ENCODE assay signal across 8 cellular contexts in genomic region chr4:62709618-62710252, GRCh38.
A peak's percentile ranks its signal among the peaks of the same experiment; 100 is the strongest.
DNase-seq lines count a peak whose midpoint lies in the region; ATAC-seq, FAIRE-seq and TF ChIP-seq lines count a peak whose summit lies in the region.

No MANE protein-coding gene starts in this region.

- no peak for TF ChIP-seq POLR2A in sigmoid colon (IDR thresholded peaks at IDR 0.05)

- WGBS in sigmoid colon, 2 donors = 44 to 50% methylated on average over 3 of the region's 3 CpGs

- H3K27ac ChIP-seq in lower lobe of right lung (no peak overlapping the region), sigmoid colon (no peak overlapping the region)

- no peak for TF ChIP-seq EP300 in sigmoid colon (IDR thresholded peaks at IDR 0.05)

- no peaks in the 10 kb centered on the region for H3K36me3 Mint-ChIP-seq in activated naive CD4-positive, alpha-beta T cell treated with anti-CD3 and anti-CD28 coated beads, Interleukin-2, amount 10 ng/mL, durations not matched to agents 7 days and 5 days
- no peaks in the 10 kb centered on the region for H3K36me3 Mint-ChIP-seq in natural killer cell treated with Interleukin-12 subunit alpha and Interleukin-12 subunit beta and Interleukin-15 and Interleukin-18, amount 100 ng/mL, for 72 hours

- H3K9me3 ChIP-seq in lower lobe of right lung (no peaks in the 10 kb centered on the region), sigmoid colon (no peaks in the 10 kb centered on the region)

- peaks cover 2% of the 10 kb centered on the region for H3K9me3 Mint-ChIP-seq in activated naive CD4-positive, alpha-beta T cell treated with anti-CD3 and anti-CD28 coated beads, Interleukin-2, amount 10 ng/mL, durations not matched to agents 7 days and 5 days
- peaks cover 4% of the 10 kb centered on the region for H3K9me3 Mint-ChIP-seq in natural killer cell treated with Interleukin-12 subunit alpha and Interleukin-12 subunit beta and Interleukin-15 and Interleukin-18, amount 100 ng/mL, for 72 hours

- no peaks in the 10 kb centered on the region for H3K4me1 Mint-ChIP-seq in activated naive CD4-positive, alpha-beta T cell treated with anti-CD3 and anti-CD28 coated beads, Interleukin-2, amount 10 ng/mL, durations not matched to agents 7 days and 5 days
- no peaks in the 10 kb centered on the region for H3K4me1 Mint-ChIP-seq in natural killer cell treated with Interleukin-12 subunit alpha and Interleukin-12 subunit beta and Interleukin-15 and Interleukin-18, amount 100 ng/mL, for 72 hours (ENCODE audit: low read depth in 2 of 2)

- CTCF ChIA-PET in activated naive CD4-positive, alpha-beta T cell treated with anti-CD3 and anti-CD28 coated beads, Interleukin-2, amount 10 ng/mL, durations not matched to agents 7 days and 5 days (lab: Charles Lee) = interaction anchor here (0.6 kb wide), 1 partner anchor 251 kb away, joined by 3 read pairs; no protein-coding TSS in a partner anchor

- H3K27me3 ChIP-seq in bronchial epithelial cell (ENCODE audit: control insufficient read depth, insufficient read depth, low read length) (no peaks in the 10 kb centered on the region), lower lobe of right lung (ENCODE audit: low read depth) (no peaks in the 10 kb centered on the region), sigmoid colon (no peaks in the 10 kb centered on the region)

- no peak overlapping the region for H3K4me3 Mint-ChIP-seq in activated naive CD4-positive, alpha-beta T cell treated with anti-CD3 and anti-CD28 coated beads, Interleukin-2, amount 10 ng/mL, durations not matched to agents 7 days and 5 days
- H3K4me3 Mint-ChIP-seq in natural killer cell treated with Interleukin-12 subunit alpha and Interleukin-12 subunit beta and Interleukin-15 and Interleukin-18, amount 100 ng/mL, for 72 hours = no peak overlapping the region

- intact Hi-C loops in lower lobe of right lung (cut with DNase I) = no loop called here
- intact Hi-C loops in sigmoid colon (cut with DNase I) = no loop called here

- DNase-seq in H4 (ENCODE audit: low spot score) (peak; percentile 16), NCI-H526 treated with DMSO at 0.1 percent for 48 hours (lab: John Stamatoyannopoulos, UW) (peak; percentile 8), bronchial epithelial cell (ENCODE audit: low read depth) (peak; percentile 17), lower lobe of right lung (no peak), sigmoid colon (no peak)
- DNase-seq in activated naive CD4-positive, alpha-beta T cell treated with anti-CD3 and anti-CD28 coated beads, Interleukin-2, amount 10 ng/mL, durations not matched to agents 7 days and 5 days = no peak
- no peak for DNase-seq in natural killer cell treated with Interleukin-12 subunit alpha and Interleukin-12 subunit beta and Interleukin-15 and Interleukin-18, amount 100 ng/mL, for 72 hours (ENCODE audit: low spot score)

- ATAC-seq in lower lobe of right lung = no peak
- ATAC-seq in natural killer cell treated with Interleukin-12 subunit alpha and Interleukin-12 subunit beta and Interleukin-15 and Interleukin-18, amount 100 ng/mL, for 72 hours = no peak

- TF ChIP-seq CTCF in bronchial epithelial cell (IDR thresholded peaks at IDR 0.05; ENCODE audit: insufficient read depth, low read length, severe bottlenecking) = peak; percentile 23
- peak; percentile 53 for TF ChIP-seq CTCF in lower lobe of right lung (IDR thresholded peaks at IDR 0.05)
- peak in 2 of 4 experiments; percentile 23 to 27 for TF ChIP-seq CTCF in sigmoid colon (IDR thresholded peaks at IDR 0.05)

- H3K27me3 Mint-ChIP-seq in activated naive CD4-positive, alpha-beta T cell treated with anti-CD3 and anti-CD28 coated beads, Interleukin-2, amount 10 ng/mL, durations not matched to agents 7 days and 5 days = no peaks in the 10 kb centered on the region
- H3K27me3 Mint-ChIP-seq in natural killer cell treated with Interleukin-12 subunit alpha and Interleukin-12 subunit beta and Interleukin-15 and Interleukin-18, amount 100 ng/mL, for 72 hours = no peaks in the 10 kb centered on the region

- peak; percentile 97 for FAIRE-seq in A204.1 (lab: Jason Lieb, UNC)
- FAIRE-seq in bronchial epithelial cell (lab: Jason Lieb, UNC) = no peak

- H3K36me3 ChIP-seq in bronchial epithelial cell (ENCODE audit: control insufficient read depth, insufficient read depth, low read length) (no peaks in the 10 kb centered on the region), lower lobe of right lung (no peaks in the 10 kb centered on the region), sigmoid colon (no peaks in the 10 kb centered on the region)

- H3K27ac Mint-ChIP-seq in activated naive CD4-positive, alpha-beta T cell treated with anti-CD3 and anti-CD28 coated beads, Interleukin-2, amount 10 ng/mL, durations not matched to agents 7 days and 5 days = no peak overlapping the region
- no peak overlapping the region for H3K27ac Mint-ChIP-seq in natural killer cell treated with Interleukin-12 subunit alpha and Interleukin-12 subunit beta and Interleukin-15 and Interleukin-18, amount 100 ng/mL, for 72 hours

- H3K4me3 ChIP-seq in bronchial epithelial cell (ENCODE audit: low read depth, low read length) = no peak overlapping the region
- no peak overlapping the region for H3K4me3 ChIP-seq in lower lobe of right lung
- peak overlapping the region in 1 of 4 donors; percentile 8 for H3K4me3 ChIP-seq in sigmoid colon

- H3K4me1 ChIP-seq in lower lobe of right lung (no peaks in the 10 kb centered on the region), sigmoid colon (peaks cover 0 to 6% (median 0%) of the 10 kb centered on the region in 4 donors)

Comparison
In these comparisons a context has a peak if more than half of its experiments do, and no peak if none do; other contexts are left out.
1. DNase-seq: peak in H4 (single experiment), NCI-H526 treated with DMSO at 0.1 percent for 48 hours (single experiment) and bronchial epithelial cell (single experiment); none in lower lobe of right lung (single experiment), sigmoid colon (single experiment), activated naive CD4-positive, alpha-beta T cell treated with anti-CD3 and anti-CD28 coated beads, Interleukin-2, amount 10 ng/mL, durations not matched to agents 7 days and 5 days (single experiment) and natural killer cell treated with Interleukin-12 subunit alpha and Interleukin-12 subunit beta and Interleukin-15 and Interleukin-18, amount 100 ng/mL, for 72 hours (single experiment).